20 cellular contexts compared by ENCODE assay signal in the genomic region with DNA sequence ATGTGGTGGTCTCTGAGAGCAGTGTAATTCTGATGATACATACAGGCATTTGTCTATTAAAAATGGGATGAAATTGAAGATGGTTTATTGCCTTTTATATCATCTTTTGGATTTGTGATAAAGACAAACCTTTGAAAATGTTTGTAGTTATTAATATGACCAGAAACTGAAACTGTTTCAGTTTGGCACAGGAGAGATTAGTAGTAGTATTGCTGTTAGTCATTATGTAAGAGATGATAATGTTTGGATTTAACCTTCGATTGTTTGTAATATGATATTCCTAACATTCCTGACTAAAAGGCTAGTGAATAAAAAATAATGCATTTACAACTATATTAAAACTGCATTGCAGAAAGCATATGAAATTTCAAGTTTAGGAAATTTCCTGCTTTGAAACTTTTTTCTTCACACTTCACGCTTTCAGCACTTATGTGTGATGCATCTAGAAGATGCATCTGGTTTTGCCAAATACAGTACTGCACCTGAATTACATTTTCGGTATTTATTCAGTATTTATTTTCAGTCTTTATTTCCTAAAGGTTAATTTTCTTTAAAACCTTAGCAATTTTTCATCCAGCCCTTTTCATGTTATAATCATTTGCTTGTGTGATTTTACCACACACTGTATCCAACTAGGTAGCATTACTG. TPM values are rescaled to one million over a fixed set of nuclear protein-coding genes. Genes with fewer than 3 reads are reported as not detected.
A peak's percentile ranks its signal among the peaks of the same experiment; 100 is the strongest.
DNase-seq lines count a peak whose midpoint lies in the region; ATAC-seq and TF ChIP-seq lines count a peak whose summit lies in the region.
"Had no signal": no experiment of that assay in that cellular context is flagged by ENCODE, and none has a peak within 500 bp of the region (broad histone marks: within the 10 kb centered on the region; RNA-seq: fewer than 3 reads in every experiment).

No MANE protein-coding gene starts in this region.

- H3F3A ChIP-seq in PC-9 (ENCODE audit: insufficient read depth, low read depth): 0 out of 2 replicates have a peak, but pooled peaks cover 4% of the 10 kb centered on the region

- POLR2A ChIA-PET in PC-9 (lab: Charles Lee; ENCODE audit: unreplicated experiment): no interaction called here

- TF ChIP-seq POLR2A in sigmoid colon (IDR thresholded peaks at IDR 0.05): no peak

- CTCF ChIA-PET in PC-9 (lab: Charles Lee): no interaction called here

- no peak for TF ChIP-seq CTCF in PC-9 (conservative IDR thresholded peaks at IDR 0.05)
- no peak for TF ChIP-seq CTCF in sigmoid colon (IDR thresholded peaks at IDR 0.05)

- peaks cover 21% of the 10 kb centered on the region for H3K36me3 Mint-ChIP-seq in activated naive CD8-positive, alpha-beta T cell
- peaks cover 18% of the 10 kb centered on the region for H3K36me3 Mint-ChIP-seq in activated naive CD8-positive, alpha-beta T cell treated with anti-CD3 and anti-CD28 coated beads, Interleukin-2, amount 50 U/mL, for 24 hours (ENCODE audit: low read depth)

- H3K27me3 Mint-ChIP-seq in activated naive CD8-positive, alpha-beta T cell: no peaks in the 10 kb centered on the region
- no peaks in the 10 kb centered on the region for H3K27me3 Mint-ChIP-seq in activated naive CD8-positive, alpha-beta T cell treated with anti-CD3 and anti-CD28 coated beads, Interleukin-2, amount 50 U/mL, for 24 hours

- DNase-seq in activated naive CD8-positive, alpha-beta T cell treated with anti-CD3 and anti-CD28 coated beads, Interleukin-2, amount 50 U/mL, for 24 hours: no peak
- DNase-seq in PC-9 (peak in 1 of 2 experiments; percentile 29), iris pigment epithelial cell (ENCODE audit: low read depth) (peak; percentile 47), GDM1 (lab: John Stamatoyannopoulos, UW) (no peak), sigmoid colon (no peak)
- DNase-seq: activated CD8-positive, alpha-beta memory T cell treated with anti-CD3 and anti-CD28 coated beads, Interleukin-2, amount 50 U/mL, for 48 hours; Caco-2; hippocampal formation; left lung; NCI-H2029; NCI-H524; Peyer's patch; stimulated activated CD4-positive, alpha-beta T cell treated with anti-CD3 and anti-CD28 coated beads, Interleukin-2, amount 100 ng/mL, for 48 hours; T-helper 1 cell had no signal

- H3K27ac ChIP-seq in PC-9 (0 out of 2 replicates have a peak overlapping the region, but pooled peaks have one; percentile 3), sigmoid colon (peak overlapping the region in 2 of 4 donors; percentile 9 to 27)
- H3K27ac ChIP-seq: HL-60, Peyer's patch had no signal

- H3K4me2 ChIP-seq in PC-9: no peak overlapping the region

- no peaks in the 10 kb centered on the region for H3K9me3 Mint-ChIP-seq in activated naive CD8-positive, alpha-beta T cell (ENCODE audit: low read depth)
- H3K9me3 Mint-ChIP-seq in activated naive CD8-positive, alpha-beta T cell treated with anti-CD3 and anti-CD28 coated beads, Interleukin-2, amount 50 U/mL, for 24 hours: peaks cover 11% of the 10 kb centered on the region

- H3K4me1 Mint-ChIP-seq in activated naive CD8-positive, alpha-beta T cell (ENCODE audit: low read depth): peaks cover 46% of the 10 kb centered on the region
- H3K4me1 Mint-ChIP-seq in activated naive CD8-positive, alpha-beta T cell treated with anti-CD3 and anti-CD28 coated beads, Interleukin-2, amount 50 U/mL, for 24 hours: peaks cover 35% of the 10 kb centered on the region

- peak overlapping the region; percentile 29 for H3K27ac Mint-ChIP-seq in activated naive CD8-positive, alpha-beta T cell
- no peak overlapping the region for H3K27ac Mint-ChIP-seq in activated naive CD8-positive, alpha-beta T cell treated with anti-CD3 and anti-CD28 coated beads, Interleukin-2, amount 50 U/mL, for 24 hours
- H3K27ac Mint-ChIP-seq: nephron had no signal

- 0 out of 2 replicates have a peak, but pooled peaks cover 5% of the 10 kb centered on the region for H3K4me1 ChIP-seq in PC-9 (replicated peaks; ENCODE audit: insufficient read depth)
- H3K4me1 ChIP-seq in sigmoid colon: peaks cover 0 to 60% (median 31%) of the 10 kb centered on the region in 4 donors

- intact Hi-C loops in PC-9 (cut with micrococcal nuclease; ENCODE audit: unreplicated experiment): no loop called here
- intact Hi-C loops in sigmoid colon (cut with DNase I): loop anchor here (2.0 kb wide), 1 partner anchor 40 kb away; no protein-coding TSS in a partner anchor

- H3K27me3 ChIP-seq in PC-9 (ENCODE audit: insufficient read depth, low read depth) (no peaks in the 10 kb centered on the region), sigmoid colon (no peaks in the 10 kb centered on the region)
- H3K27me3 ChIP-seq: left lung, Peyer's patch had no signal

- peaks cover 99% of the 10 kb centered on the region for H3K79me2 ChIP-seq in PC-9 (ENCODE audit: low read depth)

- H3K9me2 ChIP-seq in PC-9 (ENCODE audit: insufficient read depth): no peaks in the 10 kb centered on the region

- WGBS in sigmoid colon, 2 donors: 70 to 79% methylated on average over 3 of the region's 3 CpGs

- H3K4me3 Mint-ChIP-seq in activated naive CD8-positive, alpha-beta T cell: peak overlapping the region; percentile 18
- H3K4me3 Mint-ChIP-seq in activated naive CD8-positive, alpha-beta T cell treated with anti-CD3 and anti-CD28 coated beads, Interleukin-2, amount 50 U/mL, for 24 hours: no peak overlapping the region
- H3K4me3 Mint-ChIP-seq: nephron had no signal

- no TSS peak for BruUV-seq in PC-9 (replicated peaks; lab: Mats Ljungman, UMichigan)

- H3K4me3 ChIP-seq in PC-9: no peak overlapping the region
- H3K4me3 ChIP-seq in sigmoid colon: no peak overlapping the region
- H3K4me3 ChIP-seq: left lung, Peyer's patch had no signal

- no peak overlapping the region for H2AFZ ChIP-seq in PC-9

- no peaks in the 10 kb centered on the region for H3K9me3 ChIP-seq in PC-9 (ENCODE audit: insufficient read depth, low read depth)
- no peaks in the 10 kb centered on the region for H3K9me3 ChIP-seq in sigmoid colon
- H3K9me3 ChIP-seq: Peyer's patch had no signal

- H3K36me3 ChIP-seq in PC-9 (ENCODE audit: low read depth) (0 out of 2 replicates have a peak, but pooled peaks cover 7% of the 10 kb centered on the region), sigmoid colon (peaks cover 0 to 6% (median 0%) of the 10 kb centered on the region in 4 donors)
- H3K36me3 ChIP-seq: Peyer's patch had no signal

- no peak for TF ChIP-seq EP300 in sigmoid colon (IDR thresholded peaks at IDR 0.05)

- H4K20me1 ChIP-seq in PC-9 (ENCODE audit: insufficient read depth): peaks cover 45% of the 10 kb centered on the region

- no peak for ATAC-seq in activated naive CD8-positive, alpha-beta T cell treated with anti-CD3 and anti-CD28 coated beads, Interleukin-2, amount 50 U/mL, for 24 hours
- ATAC-seq in HG03439 (IDR thresholded peaks at IDR 0.05; ENCODE audit: unreplicated experiment): no peak
- no peak for ATAC-seq in HG02623 (IDR thresholded peaks at IDR 0.05; ENCODE audit: unreplicated experiment)
- ATAC-seq: HCT116, left lung had no signal

RNA-seq across cellular contexts. Expression of gene ADIPOR2, which starts 25.5 kb away (rescaled TPM):
- total RNA-seq in PC-9 (2021): 76.0 and 107 TPM in 2 replicates
- 10 to 100 TPM; 25.2 to 29.6 (median 27.9) TPM for total RNA-seq in sigmoid colon
- 10 to 100 TPM; 34.2 to 65.9 (median 41.6) TPM for polyA plus RNA-seq in sigmoid colon
